Comparison of ENCODE assay signal across 1 cellular context in genomic region chr6:7119272-7119801, GRCh38.
TF ChIP-seq lines count a peak whose summit lies in the region.

No MANE protein-coding gene starts in this region.

TF ChIP-seq in K562, 482 proteins besides CTCF, POLR2A, EP300 and RAD21 (continued from another document and continues in another):
- TF ChIP-seq RERE (CRISPR knock-in tag; IDR thresholded peaks at IDR 0.05; ENCODE audit: borderline replicate concordance): no peak
- no peak for TF ChIP-seq SFPQ (IDR thresholded peaks at IDR 0.05; ENCODE audit: low read depth, low read length)
- TF ChIP-seq ZNF324 (CRISPR knock-in tag; IDR thresholded peaks at IDR 0.05): 0 out of 2 replicates have a peak, but pooled peaks have one; percentile 60
- TF ChIP-seq ZBTB11 (CRISPR knock-in tag; IDR thresholded peaks at IDR 0.05): no peak; a peak in 1 of 6 replicates
- no peak for TF ChIP-seq HINFP (tag; conservative IDR thresholded peaks at IDR 0.05; ENCODE audit: low read depth)
- peak; percentile 98 for TF ChIP-seq EP400 (IDR thresholded peaks at IDR 0.05)
- no peak for TF ChIP-seq MBD1 (CRISPR knock-in tag; IDR thresholded peaks at IDR 0.05)
- TF ChIP-seq ZFPM2 (CRISPR knock-in tag; IDR thresholded peaks at IDR 0.05): no peak
- TF ChIP-seq ATF1 (CRISPR knock-in tag; IDR thresholded peaks at IDR 0.05): no peak
- peak; percentile 62 for TF ChIP-seq ATF1 (tag; IDR thresholded peaks at IDR 0.05)
- peak; percentile 70 to 95; a peak in 3 of 4 replicates for TF ChIP-seq ARNT (IDR thresholded peaks at IDR 0.05)
- TF ChIP-seq SNIP1 (IDR thresholded peaks at IDR 0.05; ENCODE audit: low read depth): no peak; the same call in 1 of the 2 replicates
- TF ChIP-seq SIN3B (IDR thresholded peaks at IDR 0.05; ENCODE audit: low read depth): no peak
- peak; percentile 89 for TF ChIP-seq L3MBTL2 (IDR thresholded peaks at IDR 0.05)
- no peak for TF ChIP-seq ETS2 (tag; IDR thresholded peaks at IDR 0.05; ENCODE audit: borderline replicate concordance, poor library complexity, severe bottlenecking)
- no peak for TF ChIP-seq ZC3H11A (IDR thresholded peaks at IDR 0.05; ENCODE audit: low read depth, low read length)
- TF ChIP-seq TAL1 (IDR thresholded peaks at IDR 0.05): peak; percentile 81
- TF ChIP-seq ZNF445 (CRISPR knock-in tag; IDR thresholded peaks at IDR 0.05; ENCODE audit: low read depth): no peak
- TF ChIP-seq HMGN3 (IDR thresholded peaks at IDR 0.05; ENCODE audit: borderline replicate concordance, extremely low read depth, insufficient read length, low read depth, low read length): no peak
- TF ChIP-seq CBFB (CRISPR knock-in tag; IDR thresholded peaks at IDR 0.05): no peak
- TF ChIP-seq TEAD1 (CRISPR knock-in tag; IDR thresholded peaks at IDR 0.05): no peak
- TF ChIP-seq ESRRA (IDR thresholded peaks at IDR 0.05; ENCODE audit: borderline replicate concordance, low read depth): peak; percentile 41; the same call in 1 of the 2 replicates
- no peak for TF ChIP-seq SRSF1 (IDR thresholded peaks at IDR 0.05; ENCODE audit: low read depth, low read length)
- no peak for TF ChIP-seq RBM39 (optimal IDR thresholded peaks at IDR 0.05; ENCODE audit: low read depth, low read length)
- peak; percentile 99 for TF ChIP-seq HDAC2 (IDR thresholded peaks at IDR 0.05)
- 0 out of 2 replicates have a peak, but pooled peaks have one; percentile 64 for TF ChIP-seq FOXK1 (CRISPR knock-in tag; IDR thresholded peaks at IDR 0.05; ENCODE audit: borderline replicate concordance)
- peak; percentile 86 for TF ChIP-seq SMARCE1 (IDR thresholded peaks at IDR 0.05)
- TF ChIP-seq THRAP3 (IDR thresholded peaks at IDR 0.05; ENCODE audit: borderline replicate concordance): peak; percentile 88; the same call in 1 of the 2 replicates
- peak; percentile 68 to 95; a peak in 3 of 4 replicates for TF ChIP-seq RCOR1 (IDR thresholded peaks at IDR 0.05; ENCODE audit: borderline replicate concordance in 1 of 2, low read depth in 2 of 2, low read length in 2 of 2)
- no peak for TF ChIP-seq NFIX (CRISPR knock-in tag; IDR thresholded peaks at IDR 0.05; ENCODE audit: low read depth)
- peak; percentile 61 for TF ChIP-seq ZNF384 (IDR thresholded peaks at IDR 0.05; ENCODE audit: low read depth, low read length)
- peak; percentile 16; the same call in 1 of the 2 replicates for TF ChIP-seq ELF4 (CRISPR knock-in tag; IDR thresholded peaks at IDR 0.05)
- no peak for TF ChIP-seq FOXJ3 (CRISPR knock-in tag; IDR thresholded peaks at IDR 0.05)
- TF ChIP-seq XRCC4 (IDR thresholded peaks at IDR 0.05; ENCODE audit: extremely low read depth, insufficient read depth, insufficient read length): no peak
- no peak for TF ChIP-seq ZBTB49 (CRISPR knock-in tag; IDR thresholded peaks at IDR 0.05; ENCODE audit: borderline replicate concordance)
- no peak for TF ChIP-seq POLR2AphosphoS2 (IDR thresholded peaks at IDR 0.05; ENCODE audit: low read length)
- TF ChIP-seq ELK1 (CRISPR knock-in tag; IDR thresholded peaks at IDR 0.05): no peak
- peak; percentile 86 for TF ChIP-seq BRD9 (IDR thresholded peaks at IDR 0.05; ENCODE audit: low read depth, partially characterized antibody)
- TF ChIP-seq ZNF639 (CRISPR knock-in tag; conservative IDR thresholded peaks at IDR 0.05 in 1 of 2, IDR thresholded peaks at IDR 0.05 in 1 of 2): peak in 1 of 2 experiments; percentile 64; a peak in 1 of 4 replicates
